Comparison of ENCODE assay signal across 8 cellular contexts in genomic region chr19:40529093-40529954, GRCh38. TPM values are rescaled to one million over a fixed set of nuclear protein-coding genes. Genes with fewer than 3 reads are reported as not detected.
DNase-seq lines count a peak whose midpoint lies in the region; ATAC-seq lines count a peak whose summit lies in the region.

No MANE protein-coding gene starts in this region.

- DNase-seq in DMS 273 (lab: John Stamatoyannopoulos, UW; ENCODE audit: unreplicated experiment) (peak; percentile 97), NCI-H345 treated with DMSO at 0.1 percent for 48 hours (lab: John Stamatoyannopoulos, UW; ENCODE audit: unreplicated experiment) (peak; percentile 98), cerebellum (ENCODE audit: low spot score) (peak; percentile 99), kidney tubule cell (ENCODE audit: low spot score) (peak; percentile 86)
- DNase-seq in activated CD4-positive, alpha-beta T cell treated with anti-CD3 and anti-CD28 coated beads for 24 hours (ENCODE audit: low read depth in 2 of 2), result peak; percentile 83 to 86
- DNase-seq in stimulated activated CD4-positive, alpha-beta T cell treated with anti-CD3 and anti-CD28 coated beads, Interleukin-15, amount 100 ng/mL, for 1 hour (ENCODE audit: low read depth in 1 of 2, low spot score in 1 of 2), result peak; percentile 82 to 85

- ATAC-seq in HG02623 (IDR thresholded peaks at IDR 0.05; ENCODE audit: unreplicated experiment) (peak; percentile 61), GM18502 (IDR thresholded peaks at IDR 0.05; ENCODE audit: poor library complexity, unreplicated experiment) (no peak)

RNA-seq across cellular contexts. Expression of gene SHKBP1, which starts 47.3 kb away (rescaled TPM):
- 3.3 TPM for total RNA-seq in cerebellum
